In the genomic region with DNA sequence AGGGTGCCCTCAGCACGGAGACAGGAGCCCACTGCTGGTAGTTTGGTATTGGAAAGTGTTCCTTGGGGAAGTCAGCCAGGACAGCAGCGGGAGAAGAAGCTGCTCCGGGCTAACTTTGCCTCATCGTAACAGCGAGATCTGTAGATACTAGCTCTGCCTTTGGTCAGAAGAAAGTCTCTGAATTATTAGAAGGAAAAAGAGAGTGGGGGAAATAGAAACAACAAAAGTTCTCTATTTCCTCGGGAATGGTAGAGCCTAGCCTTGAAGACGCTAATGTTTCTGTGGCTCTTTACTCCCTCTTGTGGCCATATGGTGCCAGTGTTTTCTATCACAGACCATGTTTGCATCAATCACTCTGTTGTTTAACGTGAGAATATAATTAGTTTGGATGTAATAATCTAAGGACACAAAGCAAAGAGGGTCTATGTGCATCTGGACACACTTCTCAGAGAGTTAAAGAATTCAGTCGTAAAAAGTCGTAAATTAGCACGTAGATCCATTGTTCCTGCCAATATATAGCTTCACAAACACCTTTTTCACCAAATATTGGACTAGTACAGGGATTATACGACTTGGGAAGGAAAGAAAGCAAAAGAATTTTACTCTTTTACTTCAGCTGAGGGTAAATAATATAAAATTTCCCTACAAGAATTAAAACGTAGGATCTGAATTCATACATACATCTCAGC, we compare ENCODE assay signal across 8 cellular contexts. TPM values are rescaled to one million over a fixed set of nuclear protein-coding genes. Genes with fewer than 3 reads are reported as not detected.
DNase-seq lines count a peak whose midpoint lies in the region; ATAC-seq and TF ChIP-seq lines count a peak whose summit lies in the region.

No MANE protein-coding gene starts in this region.

- peaks cover 0 to 7% (median 0%) of the 10 kb centered on the region in 11 experiments; a peak in 2 of 22 replicates for H3K9me3 ChIP-seq in BLaER1 treated with 17β-estradiol and CSF1 and Interleukin-3, amounts not matched to agents 10 nM and 100 nM (replicated peaks in 1 of 11)
- no peaks in the 10 kb centered on the region for H3K9me3 ChIP-seq in duodenal mucosa (ENCODE audit: control insufficient read depth in 1 of 2, low read length in 2 of 2)
- no peaks in the 10 kb centered on the region for H3K9me3 ChIP-seq in left lung

- H3K4me1 ChIP-seq in BLaER1 treated with 17β-estradiol and CSF1 and Interleukin-3, amounts not matched to agents 10 nM and 100 nM = peaks cover 4 to 78% (median 16%) of the 10 kb centered on the region in 10 experiments; a peak in 12 of 20 replicates
- peaks cover 0 to 12% of the 10 kb centered on the region in 2 donors for H3K4me1 ChIP-seq in duodenal mucosa (ENCODE audit: control insufficient read depth in 1 of 2, insufficient read depth in 2 of 2, low read length in 2 of 2)
- H3K4me1 ChIP-seq in left lung = peaks cover 0 to 29% of the 10 kb centered on the region in 2 donors

- H3K4me3 ChIP-seq in BLaER1 treated with 17β-estradiol and CSF1 and Interleukin-3, amounts not matched to agents 10 nM and 100 nM = peak overlapping the region; percentile 45 to 66 (median 54)
- H3K4me3 ChIP-seq in duodenal mucosa (ENCODE audit: low read depth in 1 of 2, low read length in 2 of 2) = peak overlapping the region; percentile 61 to 66
- H3K4me3 ChIP-seq in left lung = peak overlapping the region; percentile 33 to 41

- intact Hi-C loops in left lung (cut with DNase I) = loop anchor here in 1 of 2 donors (5.0 kb wide), 1 partner anchor 420 kb away; no protein-coding TSS in a partner anchor

- peak; percentile 65 for ATAC-seq in GM18873 (IDR thresholded peaks at IDR 0.05; ENCODE audit: low FRiP score, unreplicated experiment)
- ATAC-seq in HG03280 (IDR thresholded peaks at IDR 0.05; ENCODE audit: unreplicated experiment) = peak; percentile 63
- ATAC-seq in left lung = peak; percentile 98

- TF ChIP-seq CTCF in left lung (IDR thresholded peaks at IDR 0.05) = peak; percentile 87 to 89

- DNase-seq in NCI-H226 (peak; percentile 62), left lung (peak in 1 of 2 donors; percentile 59)
- peak; percentile 47 for DNase-seq in activated CD4-positive, CD25-positive, alpha-beta regulatory T cell treated with anti-CD3 and anti-CD28 coated beads, Interleukin-2, amount 50 U/mL, for 72 hours
- peak; percentile 51 for DNase-seq in stimulated activated CD8-positive, alpha-beta memory T cell treated with anti-CD3 and anti-CD28 coated beads, Interleukin-4, amount 100 ng/mL, for 48 hours

- no peaks in the 10 kb centered on the region for H4K20me1 ChIP-seq in BLaER1 treated with 17β-estradiol and CSF1 and Interleukin-3, amounts not matched to agents 10 nM and 100 nM

- peak overlapping the region; percentile 62 to 84 (median 75) for H3K9ac ChIP-seq in BLaER1 treated with 17β-estradiol and CSF1 and Interleukin-3, amounts not matched to agents 10 nM and 100 nM
- peak overlapping the region; percentile 61 to 63 for H3K9ac ChIP-seq in duodenal mucosa (ENCODE audit: low read depth in 1 of 2, low read length in 2 of 2)

- no peaks in the 10 kb centered on the region for H3K36me3 ChIP-seq in BLaER1 treated with 17β-estradiol and CSF1 and Interleukin-3, amounts not matched to agents 10 nM and 100 nM
- H3K36me3 ChIP-seq in duodenal mucosa (ENCODE audit: control insufficient read depth in 1 of 2, insufficient read depth in 2 of 2, low read length in 2 of 2) = no peaks in the 10 kb centered on the region
- H3K36me3 ChIP-seq in left lung = no peaks in the 10 kb centered on the region

- H3K27me3 ChIP-seq in BLaER1 treated with 17β-estradiol and CSF1 and Interleukin-3, amounts not matched to agents 10 nM and 100 nM = no peaks in the 10 kb centered on the region
- no peaks in the 10 kb centered on the region for H3K27me3 ChIP-seq in duodenal mucosa (ENCODE audit: control insufficient read depth in 1 of 2, insufficient read depth in 2 of 2, low read length in 2 of 2)
- H3K27me3 ChIP-seq in left lung = no peaks in the 10 kb centered on the region

- H3K4me2 ChIP-seq in BLaER1 treated with 17β-estradiol and CSF1 and Interleukin-3, amounts not matched to agents 10 nM and 100 nM = peak overlapping the region; percentile 69 to 90 (median 78)

- peak overlapping the region; percentile 60 to 86 (median 69) for H3K27ac ChIP-seq in BLaER1 treated with 17β-estradiol and CSF1 and Interleukin-3, amounts not matched to agents 10 nM and 100 nM
- H3K27ac ChIP-seq in duodenal mucosa (ENCODE audit: low read depth, low read length) = no peak overlapping the region
- peak overlapping the region; percentile 69 to 78 for H3K27ac ChIP-seq in left lung

RNA-seq across cellular contexts. Expression of a gene that starts 40.2 kb away (rescaled TPM):
- 100 to 1,000 TPM; 351 to 413 TPM for total RNA-seq in left lung

RNA-seq across cellular contexts. Expression of a gene that starts 56.3 kb away (rescaled TPM):
- total RNA-seq in left lung = 10 to 100 TPM; 15.6 to 30.1 TPM
